In genomic region chr7:830069-830468, GRCh38 we compare ENCODE assay signal across 12 cellular contexts. TPM values are rescaled to one million over a fixed set of nuclear protein-coding genes. Genes with fewer than 3 reads are reported as not detected.
A peak's percentile ranks its signal among the peaks of the same experiment; 100 is the strongest.
DNase-seq lines count a peak whose midpoint lies in the region; ATAC-seq and TF ChIP-seq lines count a peak whose summit lies in the region.
"Had no signal": no experiment of that assay in that cellular context is flagged by ENCODE, and none has a peak within 500 bp of the region (broad histone marks: within the 10 kb centered on the region; RNA-seq: fewer than 3 reads in every experiment).

No MANE protein-coding gene starts in this region.

- no peak for TF ChIP-seq POLR2A in gastroesophageal sphincter (IDR thresholded peaks at IDR 0.05)

- no peak for DNase-seq in CD8-positive, alpha-beta memory T cell
- no peak for DNase-seq in RWPE1 (ENCODE audit: low spot score)
- no peak for DNase-seq in psoas muscle
- DNase-seq in NCI-H128 (lab: John Stamatoyannopoulos, UW; ENCODE audit: unreplicated experiment), result no peak
- DNase-seq in NCI-H1105 (lab: John Stamatoyannopoulos, UW), result no peak
- no peak for DNase-seq in effector CD8-positive, alpha-beta T cell (lab: John Stamatoyannopoulos, UW)
- DNase-seq: activated CD4-positive, alpha-beta T cell treated with anti-CD3 and anti-CD28 coated beads for 1 hour; activated naive CD8-positive, alpha-beta T cell treated with anti-CD3 and anti-CD28 coated beads, Interleukin-2, amount 10 ng/mL, durations not matched to agents 7 days and 5 days; NCI-H1930; nucleus accumbens had no signal

- no peaks in the 10 kb centered on the region for H3K27me3 Mint-ChIP-seq in CD8-positive, alpha-beta memory T cell
- H3K27me3 Mint-ChIP-seq: activated naive CD8-positive, alpha-beta T cell treated with anti-CD3 and anti-CD28 coated beads, Interleukin-2, amount 10 ng/mL, durations not matched to agents 7 days and 5 days had no signal

- no peak overlapping the region for H3K4me3 Mint-ChIP-seq in CD8-positive, alpha-beta memory T cell
- H3K4me3 Mint-ChIP-seq: activated naive CD8-positive, alpha-beta T cell treated with anti-CD3 and anti-CD28 coated beads, Interleukin-2, amount 10 ng/mL, durations not matched to agents 7 days and 5 days had no signal

- TF ChIP-seq CTCF in RWPE1 (conservative IDR thresholded peaks at IDR 0.05; ENCODE audit: low read depth), result no peak
- TF ChIP-seq CTCF in gastroesophageal sphincter (IDR thresholded peaks at IDR 0.05), result no peak
- TF ChIP-seq CTCF in psoas muscle (IDR thresholded peaks at IDR 0.05), result no peak

- no peak for TF ChIP-seq EP300 in gastroesophageal sphincter (IDR thresholded peaks at IDR 0.05)

- peak overlapping the region in 5 of 8 donors; percentile 18 to 89 (median 77) for H3K27ac Mint-ChIP-seq in CD8-positive, alpha-beta memory T cell

- POLR2A ChIA-PET in CD8-positive, alpha-beta memory T cell (lab: Charles Lee), result interaction anchor here (2.5 kb wide), 1 partner anchor 13 kb away, joined by 6 read pairs; no protein-coding TSS in a partner anchor
- POLR2A ChIA-PET in RWPE1 (lab: Yijun Ruan, JAX; ENCODE audit: low non-redundant PET), result no interaction called here

- H3K36me3 ChIP-seq in CD8-positive, alpha-beta memory T cell (ENCODE audit: insufficient read depth, low read length), result no peaks in the 10 kb centered on the region
- H3K36me3 ChIP-seq in gastroesophageal sphincter (peaks cover 0 to 6% of the 10 kb centered on the region in 2 donors), psoas muscle (ENCODE audit: insufficient read depth in 1 of 2, low read depth in 1 of 2) (peaks cover 0 to 8% of the 10 kb centered on the region in 2 donors)

- no peak overlapping the region for H3K27ac ChIP-seq in CD8-positive, alpha-beta memory T cell (ENCODE audit: low read depth, low read length)
- H3K27ac ChIP-seq in RWPE1, result peak overlapping the region; percentile 100
- peak overlapping the region; percentile 90 to 96 (median 92) for H3K27ac ChIP-seq in gastroesophageal sphincter
- peak overlapping the region; percentile 96 for H3K27ac ChIP-seq in psoas muscle

- H3K4me1 Mint-ChIP-seq in CD8-positive, alpha-beta memory T cell, result peaks cover 33 to 69% (median 46%) of the 10 kb centered on the region in 3 donors

- H3K9me3 ChIP-seq in CD8-positive, alpha-beta memory T cell (ENCODE audit: low read length), result no peaks in the 10 kb centered on the region
- H3K9me3 ChIP-seq in gastroesophageal sphincter (no peaks in the 10 kb centered on the region), psoas muscle (no peaks in the 10 kb centered on the region)

- intact Hi-C loops in psoas muscle (cut with DNase I), result no loop called here

- no peak overlapping the region for H3K4me3 ChIP-seq in CD8-positive, alpha-beta memory T cell (ENCODE audit: low read length)
- H3K4me3 ChIP-seq in gastroesophageal sphincter (no peak overlapping the region), psoas muscle (peak overlapping the region; percentile 13)

- 57% methylated on average over 4 to 11 of the region's 12 CpGs for WGBS in gastroesophageal sphincter (ENCODE audit: low coverage in 1 of 2), 2 donors
- WGBS in psoas muscle, 3 donors, result 32 to 55% (median 44%) methylated on average over 12 of the region's 12 CpGs

- H3K27me3 ChIP-seq in CD8-positive, alpha-beta memory T cell (ENCODE audit: insufficient read depth, low read length, poor library complexity, severe bottlenecking), result no peaks in the 10 kb centered on the region
- H3K27me3 ChIP-seq in gastroesophageal sphincter (no peaks in the 10 kb centered on the region), psoas muscle (ENCODE audit: insufficient read depth in 3 of 3, low read length in 2 of 3) (no peaks in the 10 kb centered on the region)

- H3K36me3 Mint-ChIP-seq in CD8-positive, alpha-beta memory T cell, result peaks cover 0 to 26% (median 6%) of the 10 kb centered on the region in 3 donors

- ATAC-seq in gastroesophageal sphincter, result no peak
- peak in 3 of 4 donors; percentile 21 to 29 (median 22) for ATAC-seq in psoas muscle
- ATAC-seq in HG03139 (IDR thresholded peaks at IDR 0.05; ENCODE audit: unreplicated experiment), result no peak

- CTCF ChIA-PET in CD8-positive, alpha-beta memory T cell (lab: Charles Lee), result no interaction called here
- CTCF ChIA-PET in RWPE1 (lab: Yijun Ruan, JAX), result no interaction called here

- H3K9me3 Mint-ChIP-seq in CD8-positive, alpha-beta memory T cell, result no peaks in the 10 kb centered on the region
- H3K9me3 Mint-ChIP-seq: activated naive CD8-positive, alpha-beta T cell treated with anti-CD3 and anti-CD28 coated beads, Interleukin-2, amount 10 ng/mL, durations not matched to agents 7 days and 5 days had no signal

- H3K4me1 ChIP-seq in CD8-positive, alpha-beta memory T cell (ENCODE audit: insufficient read depth, low read length), result peaks cover 36% of the 10 kb centered on the region
- H3K4me1 ChIP-seq in gastroesophageal sphincter (peaks cover 11 to 100% (median 61%) of the 10 kb centered on the region in 3 donors), psoas muscle (peaks cover 90% of the 10 kb centered on the region)

RNA-seq across cellular contexts. Expression of gene SUN1, which starts 2.2 kb away (rescaled TPM):
- total RNA-seq in CD8-positive, alpha-beta memory T cell, result 10 to 100 TPM; 59.8 to 65.8 TPM
- 29.8 TPM for polyA plus RNA-seq in CD8-positive, alpha-beta memory T cell
- total RNA-seq in gastroesophageal sphincter (100 to 1,000 TPM; 151 to 261 (median 231) TPM), psoas muscle (100 to 1,000 TPM; 125 to 144 (median 137) TPM)
- polyA plus RNA-seq in psoas muscle, result 100 to 1,000 TPM in 1 of 3 donors, 10 to 100 TPM in 2; 52.5 to 159 (median 64.6) TPM

RNA-seq across cellular contexts. Expression of gene GET4, which starts 46.3 kb away (rescaled TPM):
- total RNA-seq in CD8-positive, alpha-beta memory T cell, result 10 to 100 TPM; 39.9 to 44.9 TPM
- 33.6 TPM for polyA plus RNA-seq in CD8-positive, alpha-beta memory T cell
- total RNA-seq in gastroesophageal sphincter (10 to 100 TPM; 18.4 to 34.8 (median 28.7) TPM), psoas muscle (10 to 100 TPM; 27.3 to 42.3 (median 29.1) TPM)
- polyA plus RNA-seq in psoas muscle, result 10 to 100 TPM; 36.8 to 51.1 (median 48.3) TPM

Comparison
In these comparisons a context has a peak if more than half of its experiments do, and no peak if none do; other contexts are left out.
1. ATAC-seq: peak in psoas muscle (3 of 4); none in gastroesophageal sphincter (single experiment) and HG03139 (single experiment).